In genomic region chr21:43801006-43801783, GRCh38 we compare ENCODE assay signal across 23 cellular contexts.
"Had no signal": no experiment of that assay in that cellular context is flagged by ENCODE, and none has a peak within 500 bp of the region (broad histone marks: within the 10 kb centered on the region; RNA-seq: fewer than 3 reads in every experiment).

No MANE protein-coding gene starts in this region.

- ATAC-seq: activated CD4-positive, CD25-positive, alpha-beta regulatory T cell treated with anti-CD3 and anti-CD28 coated beads, Interleukin-2, amount 50 U/mL, for 24 hours; left ventricle myocardium superior; natural killer cell; stimulated activated naive CD8-positive, alpha-beta T cell treated with anti-CD3 and anti-CD28 coated beads, Interleukin-15, amount 100 ng/mL, for 72 hours had no signal

- H3K4me3 Mint-ChIP-seq: natural killer cell; stimulated activated naive CD8-positive, alpha-beta T cell treated with anti-CD3 and anti-CD28 coated beads, Interleukin-15, amount 100 ng/mL, for 72 hours had no signal

- H3K27ac ChIP-seq: cardiac muscle cell, ovary, prostate gland, suprapubic skin, tibial nerve had no signal

- H3K36me3 ChIP-seq: ovary had no signal

- H3K27me3 Mint-ChIP-seq: stimulated activated naive CD8-positive, alpha-beta T cell treated with anti-CD3 and anti-CD28 coated beads, Interleukin-15, amount 100 ng/mL, for 72 hours had no signal

- H3K9me3 Mint-ChIP-seq: natural killer cell; stimulated activated naive CD8-positive, alpha-beta T cell treated with anti-CD3 and anti-CD28 coated beads, Interleukin-15, amount 100 ng/mL, for 72 hours had no signal

- DNase-seq: activated CD4-positive, alpha-beta T cell treated with anti-CD3 and anti-CD28 coated beads, Interleukin-2, amount 50 U/mL, for 4 hours; activated CD8-positive, alpha-beta memory T cell treated with anti-CD3 and anti-CD28 coated beads for 24 hours; activated CD8-positive, alpha-beta memory T cell treated with anti-CD3 and anti-CD28 coated beads, Interleukin-2, amount 50 U/mL, for 4 hours; activated naive CD4-positive, alpha-beta T cell treated with Interleukin-2 at 50 U/mL for 16 hours; activated T-cell treated with anti-CD3 and anti-CD28 coated beads, Interleukin-2, amount 50 U/mL, for 48 hours; effector CD4-positive, alpha-beta T cell; erythroblast; foreskin fibroblast; kidney; left ventricle myocardium superior; mammary epithelial cell; midbrain; natural killer cell; ovary; stimulated activated CD4-positive, alpha-beta T cell treated with anti-CD3 and anti-CD28 coated beads, Interleukin-12 subunit alpha, Interleukin-12 subunit beta, amount 100 ng/mL, for 4 hours; stimulated activated CD4-positive, alpha-beta T cell treated with anti-CD3 and anti-CD28 coated beads, Interleukin-4, amount 100 ng/mL, for 4 hours; stimulated activated naive CD8-positive, alpha-beta T cell treated with anti-CD3 and anti-CD28 coated beads, Interleukin-15, amount 100 ng/mL, for 72 hours had no signal

- H3K27ac Mint-ChIP-seq: natural killer cell had no signal

- H3K36me3 Mint-ChIP-seq: natural killer cell had no signal

- H3K9me3 ChIP-seq: ovary, prostate gland, suprapubic skin, tibial nerve had no signal

- H3K27me3 ChIP-seq: cardiac muscle cell, ovary, suprapubic skin, tibial nerve had no signal

- H3K4me3 ChIP-seq: cardiac muscle cell, ovary, prostate gland, suprapubic skin, tibial nerve had no signal

- H3K4me1 ChIP-seq: prostate gland, suprapubic skin, tibial nerve had no signal

- H3K4me1 Mint-ChIP-seq: natural killer cell had no signal

- FAIRE-seq: endometrium, kidney had no signal
